16 cellular contexts compared by ENCODE assay signal in the genomic region with DNA sequence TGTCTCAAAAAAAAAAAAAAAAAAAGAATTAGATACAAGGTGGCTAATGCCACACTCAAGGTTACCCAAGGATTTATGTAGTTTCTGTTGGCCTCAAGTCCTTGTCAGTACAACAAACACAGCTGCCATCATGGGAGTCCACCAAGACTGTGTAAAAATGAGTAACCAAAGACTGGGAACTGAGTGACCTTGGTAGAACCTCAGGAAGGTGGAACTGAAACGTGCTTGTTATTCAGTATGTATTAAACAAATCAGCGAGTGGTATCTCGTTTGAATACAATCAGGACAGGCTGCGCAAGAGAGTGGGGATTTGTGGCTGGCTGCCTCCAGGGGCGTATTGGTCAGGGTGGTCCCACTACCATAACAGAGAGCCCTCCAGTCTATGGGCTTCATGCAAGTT. TPM values are rescaled to one million over a fixed set of nuclear protein-coding genes. Genes with fewer than 3 reads are reported as not detected.
DNase-seq lines count a peak whose midpoint lies in the region; ATAC-seq and TF ChIP-seq lines count a peak whose summit lies in the region.
"Had no signal": no experiment of that assay in that cellular context is flagged by ENCODE, and none has a peak within 500 bp of the region (broad histone marks: within the 10 kb centered on the region; RNA-seq: fewer than 3 reads in every experiment).

No MANE protein-coding gene starts in this region.

- H4K91ac ChIP-seq in H9 (ENCODE audit: insufficient read length, low read depth, low read length), result no peak overlapping the region

- no peak overlapping the region for H2BK5ac ChIP-seq in H9 (ENCODE audit: insufficient read length, low read length)

- no peak overlapping the region for H3T11ph ChIP-seq in H9 (ENCODE audit: low read length)

- no peak overlapping the region for H3K56ac ChIP-seq in H9 (ENCODE audit: insufficient read length, low read depth, low read length)

- H2BK20ac ChIP-seq in H9 (ENCODE audit: low read depth, low read length, poor library complexity, severe bottlenecking), result no peak overlapping the region

- no peak overlapping the region for H3K9ac ChIP-seq in H9 (ENCODE audit: extremely low read depth, insufficient read length, low read length)

- no peaks in the 10 kb centered on the region for H3K23me2 ChIP-seq in H9 (ENCODE audit: insufficient read length, low read depth, low read length, poor library complexity, severe bottlenecking)

- H3K4me1 Mint-ChIP-seq in CD8-positive, alpha-beta T cell (ENCODE audit: low read depth), result no peaks in the 10 kb centered on the region
- peaks cover 11 to 16% of the 10 kb centered on the region in 2 experiments for H3K4me1 Mint-ChIP-seq in H9

- no peak overlapping the region for H4K8ac ChIP-seq in H9 (replicated peaks; ENCODE audit: insufficient read length, low read depth, low read length)

- H3K4ac ChIP-seq in H9 (ENCODE audit: low read depth, low read length), result no peak overlapping the region

- H3K4me3 ChIP-seq in PC-9, result no peak overlapping the region
- H3K4me3 ChIP-seq in CD8-positive, alpha-beta T cell (ENCODE audit: low read depth, low read length), result no peak overlapping the region
- H3K4me3 ChIP-seq in adrenal gland, result no peak overlapping the region
- H3K4me3 ChIP-seq: gastrocnemius medialis had no signal

- no peak overlapping the region for H3K18ac ChIP-seq in H9 (ENCODE audit: insufficient read length, low read depth, low read length)

- intact Hi-C loops in PC-9 (cut with micrococcal nuclease; ENCODE audit: unreplicated experiment), result no loop called here
- intact Hi-C loops in CD8-positive, alpha-beta T cell (cut with DNase I, micrococcal nuclease), result no loop called here
- intact Hi-C loops in adrenal gland (cut with DNase I), result no loop called here

- WGBS in adrenal gland, 4 donors, result 50 to 59% (median 57%) methylated on average over 5 of the region's 5 CpGs
- no CpG with 5 or more reads among the region's 5 CpGs for WGBS in H9 (ENCODE audit: extremely low coverage, insufficient read length, low lambda C conversion rate)

- H3K27me3 Mint-ChIP-seq in CD8-positive, alpha-beta T cell (ENCODE audit: low read depth), result peaks cover 2% of the 10 kb centered on the region
- peaks cover 8% of the 10 kb centered on the region for H3K27me3 Mint-ChIP-seq in H9 (ENCODE audit: low read depth)
- H3K27me3 Mint-ChIP-seq: activated naive CD8-positive, alpha-beta T cell had no signal

- H3K4me1 ChIP-seq in PC-9 (replicated peaks; ENCODE audit: insufficient read depth), result peaks cover 15% of the 10 kb centered on the region
- no peaks in the 10 kb centered on the region for H3K4me1 ChIP-seq in CD8-positive, alpha-beta T cell (ENCODE audit: insufficient read depth, low read length)
- no peaks in the 10 kb centered on the region for H3K4me1 ChIP-seq in adrenal gland (replicated peaks in 1 of 2)
- no peaks in the 10 kb centered on the region for H3K4me1 ChIP-seq in H9 (ENCODE audit: insufficient read depth, low read length)

- no peak overlapping the region for H4K5ac ChIP-seq in H9 (ENCODE audit: insufficient read length, low read depth, low read length)

- DNase-seq in PC-9 (no peak), SHP77 (lab: John Stamatoyannopoulos, UW) (no peak), adrenal gland (no peak), H9 (no peak)
- DNase-seq in CD8-positive, alpha-beta T cell, result no peak
- DNase-seq: activated CD4-positive, alpha-beta memory T cell treated with anti-CD3 and anti-CD28 coated beads, Interleukin-2, amount 10 ng/mL, durations not matched to agents 7 days and 5 days; cortex of kidney; Karpas-422; left colon; stimulated activated naive CD4-positive, alpha-beta T cell treated with Interleukin-2 at 50 U/mL for 16 hours had no signal

- no peak overlapping the region for H2BK12ac ChIP-seq in H9 (ENCODE audit: insufficient read length, low read depth, low read length)

- no peak overlapping the region for H2AK5ac ChIP-seq in H9 (ENCODE audit: insufficient read length, low read length)

- no peaks in the 10 kb centered on the region for H3K36me3 ChIP-seq in PC-9 (ENCODE audit: low read depth)
- H3K36me3 ChIP-seq in CD8-positive, alpha-beta T cell (ENCODE audit: insufficient read depth, low read length), result no peaks in the 10 kb centered on the region
- no peaks in the 10 kb centered on the region for H3K36me3 ChIP-seq in adrenal gland (replicated peaks in 1 of 2)
- H3K36me3 ChIP-seq: gastrocnemius medialis had no signal

- no peaks in the 10 kb centered on the region for H3K9me3 ChIP-seq in PC-9 (ENCODE audit: insufficient read depth, low read depth)
- H3K9me3 ChIP-seq in CD8-positive, alpha-beta T cell (ENCODE audit: low read length), result no peaks in the 10 kb centered on the region
- H3K9me3 ChIP-seq in adrenal gland (replicated peaks in 1 of 3), result no peaks in the 10 kb centered on the region
- H3K9me3 ChIP-seq in H9 (ENCODE audit: control insufficient read depth, low read depth, low read length), result no peaks in the 10 kb centered on the region
- H3K9me3 ChIP-seq: gastrocnemius medialis had no signal

- H3K27ac Mint-ChIP-seq in CD8-positive, alpha-beta T cell, result no peak overlapping the region
- H3K27ac Mint-ChIP-seq in H9, result no peak overlapping the region
- H3K27ac Mint-ChIP-seq: activated CD4-positive, alpha-beta memory T cell treated with anti-CD3 and anti-CD28 coated beads, Interleukin-2, amount 10 ng/mL, durations not matched to agents 7 days and 5 days; activated naive CD8-positive, alpha-beta T cell had no signal

- BruUV-seq in PC-9 (replicated peaks; lab: Mats Ljungman, UMichigan), result no TSS peak

- CTCF ChIA-PET in PC-9 (lab: Charles Lee), result no interaction called here
- CTCF ChIA-PET in CD8-positive, alpha-beta T cell (lab: Charles Lee), result no interaction called here

- no peak overlapping the region for H3K14ac ChIP-seq in H9 (ENCODE audit: insufficient read depth, low read length)

- no peak overlapping the region for H3K23ac ChIP-seq in H9 (ENCODE audit: insufficient read length, low read depth, low read length)

- H3K9me2 ChIP-seq in PC-9 (ENCODE audit: insufficient read depth), result no peaks in the 10 kb centered on the region

- H2BK120ac ChIP-seq in H9 (ENCODE audit: low read depth, low read length, poor library complexity, severe bottlenecking), result no peak overlapping the region

- TF ChIP-seq POLR2A in adrenal gland (IDR thresholded peaks at IDR 0.05), result no peak

- H3K4me2 ChIP-seq in PC-9, result no peak overlapping the region
- H3K4me2 ChIP-seq in H9 (ENCODE audit: insufficient read depth, insufficient read length, low read length), result no peak overlapping the region

- no peaks in the 10 kb centered on the region for H3K9me3 Mint-ChIP-seq in CD8-positive, alpha-beta T cell
- H3K9me3 Mint-ChIP-seq in H9, result no peaks in the 10 kb centered on the region; a peak in 1 of 5 replicates
- H3K9me3 Mint-ChIP-seq: activated CD4-positive, alpha-beta memory T cell treated with anti-CD3 and anti-CD28 coated beads, Interleukin-2, amount 10 ng/mL, durations not matched to agents 7 days and 5 days had no signal

- no peaks in the 10 kb centered on the region for H3K79me2 ChIP-seq in PC-9 (ENCODE audit: low read depth)
- no peaks in the 10 kb centered on the region for H3K79me2 ChIP-seq in H9 (ENCODE audit: insufficient read depth, low read length)

- H3K27me3 ChIP-seq in PC-9 (ENCODE audit: insufficient read depth, low read depth), result no peaks in the 10 kb centered on the region
- H3K27me3 ChIP-seq in CD8-positive, alpha-beta T cell (ENCODE audit: insufficient read depth, low read length), result no peaks in the 10 kb centered on the region
- H3K27me3 ChIP-seq in adrenal gland, result no peaks in the 10 kb centered on the region
- H3K27me3 ChIP-seq in H9 (ENCODE audit: insufficient read depth, low read length), result no peaks in the 10 kb centered on the region
- H3K27me3 ChIP-seq: gastrocnemius medialis had no signal

- H3K4me3 Mint-ChIP-seq in CD8-positive, alpha-beta T cell, result no peak overlapping the region
- H3K4me3 Mint-ChIP-seq in H9, result no peak overlapping the region
- H3K4me3 Mint-ChIP-seq: activated CD4-positive, alpha-beta memory T cell treated with anti-CD3 and anti-CD28 coated beads, Interleukin-2, amount 10 ng/mL, durations not matched to agents 7 days and 5 days; activated naive CD8-positive, alpha-beta T cell had no signal

- no peaks in the 10 kb centered on the region for H3K79me1 ChIP-seq in H9 (ENCODE audit: insufficient read depth, low read depth, low read length, poor library complexity, severe bottlenecking)

- POLR2A ChIA-PET in PC-9 (lab: Charles Lee; ENCODE audit: unreplicated experiment), result no interaction called here
- POLR2A ChIA-PET in CD8-positive, alpha-beta T cell (lab: Charles Lee), result no interaction called here

- peaks cover 8% of the 10 kb centered on the region; the same call in 1 of the 2 replicates for H3F3A ChIP-seq in PC-9 (ENCODE audit: insufficient read depth, low read depth)

- no peaks in the 10 kb centered on the region for H3K36me3 Mint-ChIP-seq in CD8-positive, alpha-beta T cell
- no peaks in the 10 kb centered on the region for H3K36me3 Mint-ChIP-seq in H9 (ENCODE audit: insufficient read depth in 1 of 3, low read depth in 3 of 3)
- H3K36me3 Mint-ChIP-seq: activated naive CD8-positive, alpha-beta T cell had no signal

- no peak for TF ChIP-seq CTCF in PC-9 (conservative IDR thresholded peaks at IDR 0.05)
- TF ChIP-seq CTCF in CD8-positive, alpha-beta T cell (IDR thresholded peaks at IDR 0.05), result no peak
- no peak for TF ChIP-seq CTCF in adrenal gland (IDR thresholded peaks at IDR 0.05)
- TF ChIP-seq CTCF in H9 (conservative IDR thresholded peaks at IDR 0.05), result no peak

- peak overlapping the region; percentile 47; the same call in 1 of the 2 replicates for H3K27ac ChIP-seq in PC-9
- no peak overlapping the region for H3K27ac ChIP-seq in CD8-positive, alpha-beta T cell (ENCODE audit: low read depth, low read length)
- no peak overlapping the region for H3K27ac ChIP-seq in adrenal gland
- no peak overlapping the region for H3K27ac ChIP-seq in H9 (ENCODE audit: insufficient read length, low read depth, low read length)
- H3K27ac ChIP-seq: gastrocnemius medialis had no signal

- H4K20me1 ChIP-seq in PC-9 (ENCODE audit: insufficient read depth) (no peaks in the 10 kb centered on the region), H9 (ENCODE audit: control insufficient read depth, insufficient read depth, insufficient read length) (no peaks in the 10 kb centered on the region)

- H2AFZ ChIP-seq in PC-9 (no peak overlapping the region), H9 (ENCODE audit: low read length) (no peak overlapping the region)

- ATAC-seq in GM18499 (IDR thresholded peaks at IDR 0.05; ENCODE audit: insufficient read depth, unreplicated experiment) (peak; percentile 82), GM19452 (IDR thresholded peaks at IDR 0.05; ENCODE audit: unreplicated experiment) (peak; percentile 78), HG02938 (IDR thresholded peaks at IDR 0.05; ENCODE audit: unreplicated experiment) (peak; percentile 65)
- no peak for ATAC-seq in CD8-positive, alpha-beta T cell
- ATAC-seq: gastrocnemius medialis, left colon had no signal

- no peak overlapping the region for H2BK15ac ChIP-seq in H9 (ENCODE audit: low read depth, low read length)

RNA-seq across cellular contexts. Expression of a gene that starts 1.6 kb away (rescaled TPM):
- not detected in 2 replicates for total RNA-seq in PC-9 (2021)
- total RNA-seq in CD8-positive, alpha-beta T cell, result not detected
- 10 to 100 TPM in 2 of 8 donors, 1 to 10 TPM in 1, under 1 TPM in 2, not detected in 3; 0.09 to 21.3 (median 1.4) TPM for total RNA-seq in adrenal gland
- 1 to 10 TPM in 1 of 3 donors, under 1 TPM in 1, not detected in 1; 0.04 to 5.5 TPM for polyA plus RNA-seq in adrenal gland
- total RNA-seq in H9 (2021), result not detected in 2 replicates
- total RNA-seq: activated CD4-positive, alpha-beta memory T cell treated with anti-CD3 and anti-CD28 coated beads, Interleukin-2, amount 10 ng/mL, durations not matched to agents 7 days and 5 days; gastrocnemius medialis; left colon had no signal
- polyA plus RNA-seq: BJ had no signal

RNA-seq across cellular contexts. Expression of a gene that starts 24.6 kb away (rescaled TPM):
- not detected in 2 replicates for total RNA-seq in PC-9 (2021)
- 10 to 100 TPM; 90.8 to 92.9 TPM for total RNA-seq in CD8-positive, alpha-beta T cell
- total RNA-seq in adrenal gland, result 1 to 10 TPM in 5 of 8 donors, under 1 TPM in 2, not detected in 1; 0.60 to 2.9 (median 1.3) TPM
- polyA plus RNA-seq in adrenal gland, result 1 to 10 TPM in 2 of 3 donors, under 1 TPM in 1; 0.82 to 6.7 (median 1.8) TPM
- total RNA-seq in H9 (2021), result not detected in 2 replicates
- polyA plus RNA-seq: BJ had no signal

RNA-seq across cellular contexts. Expression of a gene that starts 53.6 kb away (rescaled TPM):
- total RNA-seq in PC-9 (2021), result 61.0 and 66.7 TPM in 2 replicates
- total RNA-seq in CD8-positive, alpha-beta T cell, result 10 to 100 TPM; 48.4 to 48.7 TPM
- 100 to 1,000 TPM in 1 of 8 donors, 10 to 100 TPM in 7; 28.6 to 270 (median 36.1) TPM for total RNA-seq in adrenal gland
- polyA plus RNA-seq in adrenal gland, result 10 to 100 TPM; 26.2 to 43.9 (median 27.7) TPM
- 77.9 and 79.2 TPM in 2 replicates for total RNA-seq in H9 (2021)

RNA-seq across cellular contexts. Expression of a gene that starts 57.7 kb away (rescaled TPM):
- 46.0 and 48.6 TPM in 2 replicates for total RNA-seq in PC-9 (2021)
- 10 to 100 TPM; 23.2 to 27.9 TPM for total RNA-seq in CD8-positive, alpha-beta T cell
- 10 to 100 TPM; 11.7 to 40.4 (median 21.8) TPM for total RNA-seq in adrenal gland
- polyA plus RNA-seq in adrenal gland, result 10 to 100 TPM; 24.2 to 48.9 (median 29.0) TPM
- 39.6 and 40.4 TPM in 2 replicates for total RNA-seq in H9 (2021)

Comparison
In these comparisons a context has a peak if more than half of its experiments do, and no peak if none do; other contexts are left out.
1. RNA of a gene that starts 24.6 kb away (total RNA-seq): 90.8 to 92.9 TPM in CD8-positive, alpha-beta T cell; 0.60 to 2.9 TPM in adrenal gland, not detected in PC-9 and not detected in H9; every median in the first group is over 10 times any median in the second.